Comparison of ENCODE assay signal across 18 cellular contexts in genomic region chr15:73014904-73015303, GRCh38. TPM values are rescaled to one million over a fixed set of nuclear protein-coding genes. Genes with fewer than 3 reads are reported as not detected.
A peak's percentile ranks its signal among the peaks of the same experiment; 100 is the strongest.
DNase-seq lines count a peak whose midpoint lies in the region; ATAC-seq and TF ChIP-seq lines count a peak whose summit lies in the region.
"Had no signal": no experiment of that assay in that cellular context is flagged by ENCODE, and none has a peak within 500 bp of the region (broad histone marks: within the 10 kb centered on the region; RNA-seq: fewer than 3 reads in every experiment).

No MANE protein-coding gene starts in this region.

- no peak overlapping the region for H3K4me3 ChIP-seq in IMR-90 (ENCODE audit: insufficient read depth, low read depth, low read length)
- H3K4me3 ChIP-seq in mucosa of descending colon: no peak overlapping the region
- H3K4me3 ChIP-seq: A549; BLaER1 treated with 17β-estradiol and CSF1 and Interleukin-3, amounts not matched to agents 10 nM and 100 nM had no signal

- CTCF ChIA-PET in IMR-90 (lab: Yijun Ruan, JAX) (interaction anchor here (1.4 kb wide), 1 partner anchor 14 kb away, joined by 3 read pairs; no protein-coding TSS in a partner anchor), GM10248 (lab: Yijun Ruan, JAX) (interaction anchor here (0.8 kb wide), 1 partner anchor 24 kb away, joined by 3 read pairs; no protein-coding TSS in a partner anchor)

- no peak overlapping the region for H3K27ac Mint-ChIP-seq in activated naive CD4-positive, alpha-beta T cell treated with anti-CD3 and anti-CD28 coated beads, Interleukin-2, amount 50 U/mL, for 72 hours
- H3K27ac Mint-ChIP-seq: B cell; CD4-positive, alpha-beta T cell; CD8-positive, alpha-beta T cell had no signal

- H3K27me3 ChIP-seq in IMR-90 (ENCODE audit: control insufficient read depth, insufficient read depth, low read length): no peaks in the 10 kb centered on the region
- H3K27me3 ChIP-seq: BLaER1 treated with 17β-estradiol and CSF1 and Interleukin-3, amounts not matched to agents 10 nM and 100 nM had no signal

- ATAC-seq in IMR-90 (ENCODE audit: low read depth) (no peak), left colon (peak; percentile 79), mucosa of descending colon (peak; percentile 86)
- no peak for ATAC-seq in activated naive CD4-positive, alpha-beta T cell treated with anti-CD3 and anti-CD28 coated beads, Interleukin-2, amount 50 U/mL, for 72 hours
- ATAC-seq: CD8-positive, alpha-beta T cell had no signal

- no peak overlapping the region for H2AK5ac ChIP-seq in IMR-90 (ENCODE audit: low read depth, low read length)

- H4K8ac ChIP-seq in IMR-90 (ENCODE audit: low read depth in 2 of 2, low read length in 2 of 2): no peak overlapping the region

- H3K56ac ChIP-seq in IMR-90 (ENCODE audit: extremely low read depth, insufficient read depth, low read length): no peak overlapping the region

- POLR2A ChIA-PET in IMR-90 (lab: Charles Lee; ENCODE audit: unreplicated experiment): no interaction called here
- POLR2A ChIA-PET in GM10248 (lab: Yijun Ruan, JAX): no interaction called here

- H3K4me2 ChIP-seq in IMR-90 (ENCODE audit: low read depth, low read length): no peak overlapping the region
- H3K4me2 ChIP-seq: A549; BLaER1 treated with 17β-estradiol and CSF1 and Interleukin-3, amounts not matched to agents 10 nM and 100 nM had no signal

- no peaks in the 10 kb centered on the region for H3K9me3 ChIP-seq in IMR-90 (ENCODE audit: control insufficient read depth, insufficient read depth, low read length)
- no peaks in the 10 kb centered on the region for H3K9me3 ChIP-seq in mucosa of descending colon
- H3K9me3 ChIP-seq: A549; BLaER1 treated with 17β-estradiol and CSF1 and Interleukin-3, amounts not matched to agents 10 nM and 100 nM; Caco-2 had no signal

- H3K18ac ChIP-seq in IMR-90 (ENCODE audit: low read depth, low read length): no peak overlapping the region

- no peaks in the 10 kb centered on the region for H3K36me3 ChIP-seq in IMR-90 (ENCODE audit: control insufficient read depth, insufficient read depth, low read length)
- H3K36me3 ChIP-seq in mucosa of descending colon (ENCODE audit: low read depth): no peaks in the 10 kb centered on the region
- H3K36me3 ChIP-seq: BLaER1 treated with 17β-estradiol and CSF1 and Interleukin-3, amounts not matched to agents 10 nM and 100 nM had no signal

- H3K27ac ChIP-seq in IMR-90 (ENCODE audit: insufficient read depth, low read length): no peak overlapping the region
- H3K27ac ChIP-seq: 22Rv1; A549; BLaER1 treated with 17β-estradiol and CSF1 and Interleukin-3, amounts not matched to agents 10 nM and 100 nM; C4-2B had no signal

- H3K79me1 ChIP-seq in IMR-90 (ENCODE audit: low read depth in 1 of 2, low read length in 2 of 2): no peaks in the 10 kb centered on the region

- no peak overlapping the region for H2AFZ ChIP-seq in IMR-90 (replicated peaks; ENCODE audit: low read length, poor library complexity)

- BruUV-seq in IMR-90 (replicated peaks; lab: Mats Ljungman, UMichigan): no TSS peak

- no peaks in the 10 kb centered on the region for H4K20me1 ChIP-seq in IMR-90 (ENCODE audit: insufficient read depth, low read length)
- H4K20me1 ChIP-seq: BLaER1 treated with 17β-estradiol and CSF1 and Interleukin-3, amounts not matched to agents 10 nM and 100 nM had no signal

- H3K23ac ChIP-seq in IMR-90 (ENCODE audit: low read depth, low read length): 0 out of 2 replicates have a peak overlapping the region, but pooled peaks have one; percentile 11

- no peak for TF ChIP-seq POLR2A in IMR-90 (IDR thresholded peaks at IDR 0.05; ENCODE audit: low read depth, low read length)

- DNase-seq in IMR-90: no peak
- no peak for DNase-seq in left colon
- DNase-seq in mucosa of descending colon: no peak
- no peak for DNase-seq in GM10248 (ENCODE audit: extremely low spot score)
- DNase-seq in activated naive CD4-positive, alpha-beta T cell treated with anti-CD3 and anti-CD28 coated beads, Interleukin-2, amount 50 U/mL, for 72 hours (ENCODE audit: low spot score in 2 of 2): no peak
- no peak for DNase-seq in NK-92 treated with Interleukin-12 subunit alpha and Interleukin-12 subunit beta, amount 100 ng/mL, for 24 hours (lab: John Stamatoyannopoulos, UW)
- DNase-seq: AML-193; Caco-2; Calu3; CD4-positive, alpha-beta T cell; CD8-positive, alpha-beta T cell; DMS79 treated with DMSO at 0.1 percent for 48 hours; GF-D8 had no signal

- H4K5ac ChIP-seq in IMR-90 (ENCODE audit: low read depth, low read length): no peak overlapping the region

- H3K4me1 ChIP-seq in IMR-90 (ENCODE audit: control insufficient read depth, insufficient read depth, low read length): peaks cover 3% of the 10 kb centered on the region; the same call in 1 of the 2 replicates
- no peaks in the 10 kb centered on the region for H3K4me1 ChIP-seq in mucosa of descending colon (ENCODE audit: low read depth)
- H3K4me1 ChIP-seq: Caco-2 had no signal

- no peak overlapping the region for H3K9ac ChIP-seq in IMR-90 (ENCODE audit: low read depth, low read length)
- H3K9ac ChIP-seq: BLaER1 treated with 17β-estradiol and CSF1 and Interleukin-3, amounts not matched to agents 10 nM and 100 nM had no signal

- H3K36me3 Mint-ChIP-seq in activated naive CD4-positive, alpha-beta T cell treated with anti-CD3 and anti-CD28 coated beads, Interleukin-2, amount 50 U/mL, for 72 hours: no peaks in the 10 kb centered on the region
- H3K36me3 Mint-ChIP-seq: CD8-positive, alpha-beta T cell had no signal

- no peak overlapping the region for H4K91ac ChIP-seq in IMR-90 (ENCODE audit: insufficient read depth, low read depth, low read length)

- no CpG with 5 or more reads among the region's 1 CpG for WGBS in IMR-90 (ENCODE audit: extremely low coverage in 2 of 2, insufficient read length in 1 of 2), 2 experiments

- no peak for TF ChIP-seq RAD21 in IMR-90 (IDR thresholded peaks at IDR 0.05; ENCODE audit: low read length)

- no peak overlapping the region for H2AK9ac ChIP-seq in IMR-90 (replicated peaks; ENCODE audit: low read depth, low read length, poor library complexity)

- no peak overlapping the region for H2BK120ac ChIP-seq in IMR-90 (ENCODE audit: low read depth, low read length)

- peaks cover 5% of the 10 kb centered on the region; the same call in 1 of the 2 replicates for H3K9me1 ChIP-seq in IMR-90 (ENCODE audit: insufficient read depth, low read length)

- no peak overlapping the region for H3K4ac ChIP-seq in IMR-90 (ENCODE audit: low read depth, low read length)

- intact Hi-C loops in IMR-90 (cut with micrococcal nuclease): no loop called here
- intact Hi-C loops in left colon (cut with DNase I, micrococcal nuclease): no loop called here
- intact Hi-C loops in mucosa of descending colon (cut with DNase I, micrococcal nuclease): no loop called here

- TF ChIP-seq CTCF in IMR-90 (conservative IDR thresholded peaks at IDR 0.05; ENCODE audit: low read depth, low read length): no peak
- no peak for TF ChIP-seq CTCF in mucosa of descending colon (IDR thresholded peaks at IDR 0.05)
- TF ChIP-seq CTCF in GM10248 (IDR thresholded peaks at IDR 0.05; ENCODE audit: control extremely low read depth, extremely low read depth, low read depth, missing control alignments): no peak

- no peak overlapping the region for H2BK20ac ChIP-seq in IMR-90 (ENCODE audit: low read depth, low read length)

- in situ Hi-C loops in IMR-90 (cut with MboI; ENCODE audit: low sequenced_read_pairs): no loop called here

- dilution Hi-C loops in IMR-90 (cut with HindIII; ENCODE audit: low sequenced_read_pairs, unreplicated experiment): no loop called here

- no peak overlapping the region for H2BK15ac ChIP-seq in IMR-90 (ENCODE audit: low read depth, low read length)

- no peak overlapping the region for H2BK5ac ChIP-seq in IMR-90 (ENCODE audit: low read depth, low read length, poor library complexity, severe bottlenecking)

- H3K9me3 Mint-ChIP-seq in activated naive CD4-positive, alpha-beta T cell treated with anti-CD3 and anti-CD28 coated beads, Interleukin-2, amount 50 U/mL, for 72 hours: no peaks in the 10 kb centered on the region
- H3K9me3 Mint-ChIP-seq: CD4-positive, alpha-beta T cell; CD8-positive, alpha-beta T cell had no signal

- H3K14ac ChIP-seq in IMR-90 (replicated peaks; ENCODE audit: low read depth, low read length): no peak overlapping the region

TF ChIP-seq in IMR-90, 13 proteins besides CTCF, POLR2A, EP300 and RAD21 (continues in another document):
- TF ChIP-seq CEBPB (IDR thresholded peaks at IDR 0.05; ENCODE audit: low read depth, low read length): no peak
- no peak for TF ChIP-seq BHLHE40 (IDR thresholded peaks at IDR 0.05; ENCODE audit: low read depth, low read length)
- TF ChIP-seq RCOR1 (IDR thresholded peaks at IDR 0.05; ENCODE audit: insufficient replicate concordance, low read length): no peak
- no peak for TF ChIP-seq CHD1 (IDR thresholded peaks at IDR 0.05; ENCODE audit: low read depth, low read length)
- TF ChIP-seq NFE2L2 (IDR thresholded peaks at IDR 0.05; ENCODE audit: low read depth, low read length): no peak
- TF ChIP-seq MAFK (IDR thresholded peaks at IDR 0.05; ENCODE audit: low read depth, low read length): no peak
- TF ChIP-seq USF2 (IDR thresholded peaks at IDR 0.05; ENCODE audit: low read depth, low read length): no peak
- no peak for TF ChIP-seq SMC3 (IDR thresholded peaks at IDR 0.05; ENCODE audit: low read depth, low read length)
- no peak for TF ChIP-seq MXI1 (IDR thresholded peaks at IDR 0.05; ENCODE audit: borderline replicate concordance, low read depth, low read length)

RNA-seq across cellular contexts. Expression of gene NEO1, which starts 37.4 kb away (rescaled TPM):
- total RNA-seq in IMR-90 (2012; rRNA removed) (16.3 and 18.3 TPM in 2 replicates), left colon (100 to 1,000 TPM; 129 to 202 TPM), mucosa of descending colon (100 to 1,000 TPM; 106 to 188 (median 166) TPM)
- polyA plus RNA-seq in IMR-90 (2012; rRNA removed): 18.5 and 19.3 TPM in 2 replicates
- 6.7 and 15.3 TPM in 2 replicates for polyA plus RNA-seq in IMR-90 (2012; cell fraction: cytosol; rRNA removed)
- polyA plus RNA-seq in IMR-90 (2012; cell fraction: nucleus; rRNA removed; ENCODE audit: low replicate concordance): 14.0 and 17.8 TPM in 2 replicates
- 1 to 10 TPM; 5.2 to 5.3 TPM for total RNA-seq in activated naive CD4-positive, alpha-beta T cell treated with anti-CD3 and anti-CD28 coated beads, Interleukin-2, amount 50 U/mL, for 72 hours

Comparison
In these comparisons a context has a peak if more than half of its experiments do, and no peak if none do; other contexts are left out.
1. ATAC-seq: peak in left colon (single experiment) and mucosa of descending colon (single experiment); none in IMR-90 (single experiment) and activated naive CD4-positive, alpha-beta T cell treated with anti-CD3 and anti-CD28 coated beads, Interleukin-2, amount 50 U/mL, for 72 hours (0 of 2).